8 cellular contexts compared by ENCODE assay signal in the genomic region with DNA sequence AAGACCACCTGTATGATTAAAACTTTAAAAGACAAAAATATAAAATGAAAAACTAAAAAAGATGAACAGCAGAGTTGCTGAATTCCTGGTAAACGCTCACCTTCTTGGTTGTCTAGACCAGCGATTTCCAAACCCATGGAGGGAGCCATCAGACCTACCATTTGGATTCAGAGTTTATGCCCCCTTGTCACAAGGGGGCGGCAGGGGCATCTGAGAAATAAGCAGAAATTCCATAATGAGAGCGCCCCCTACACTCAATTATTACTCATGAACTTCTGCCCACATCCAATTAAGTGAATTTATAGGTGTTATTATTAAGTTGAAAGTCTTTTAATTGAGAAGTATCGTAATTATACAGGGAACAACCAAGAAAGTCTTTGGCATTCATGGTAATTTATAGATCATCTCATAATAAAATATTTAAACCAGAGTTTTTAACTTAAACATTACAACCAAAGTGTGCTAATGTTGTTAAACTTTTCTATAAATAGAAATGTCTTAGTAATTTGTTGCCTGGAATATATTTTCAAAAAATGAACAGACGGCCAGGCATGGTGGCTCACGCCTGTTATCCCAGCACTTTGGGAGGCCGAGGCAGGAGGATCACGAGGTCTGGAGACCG. TPM values are rescaled to one million over a fixed set of nuclear protein-coding genes. Genes with fewer than 3 reads are reported as not detected.
A peak's percentile ranks its signal among the peaks of the same experiment; 100 is the strongest.
DNase-seq lines count a peak whose midpoint lies in the region; ATAC-seq and TF ChIP-seq lines count a peak whose summit lies in the region.

No MANE protein-coding gene starts in this region.

- no TSS peak for BruUV-seq in MCF 10A (replicated peaks; lab: Mats Ljungman, UMichigan)

- H3K4me2 ChIP-seq in parathyroid adenoma (ENCODE audit: low read length) = no peak overlapping the region

- peaks cover 5% of the 10 kb centered on the region for H3K4me1 Mint-ChIP-seq in MCF 10A (ENCODE audit: insufficient read depth, unreplicated experiment)
- peaks cover 9% of the 10 kb centered on the region for H3K4me1 Mint-ChIP-seq in activated CD4-positive, alpha-beta memory T cell treated with anti-CD3 and anti-CD28 coated beads, Interleukin-2, amount 10 ng/mL, durations not matched to agents 7 days and 5 days

- H3K36me3 ChIP-seq in breast epithelium = no peaks in the 10 kb centered on the region
- H3K36me3 ChIP-seq in parathyroid adenoma (ENCODE audit: control insufficient read depth, insufficient read depth, low read length) = no peaks in the 10 kb centered on the region

- H3K4me3 ChIP-seq in breast epithelium = no peak overlapping the region
- no peak overlapping the region for H3K4me3 ChIP-seq in parathyroid adenoma (ENCODE audit: low read depth, low read length)

- H3K4me1 ChIP-seq in breast epithelium (no peaks in the 10 kb centered on the region), parathyroid adenoma (no peaks in the 10 kb centered on the region)

- peaks cover 6% of the 10 kb centered on the region for H3K9me3 Mint-ChIP-seq in MCF 10A (ENCODE audit: unreplicated experiment)
- H3K9me3 Mint-ChIP-seq in activated CD4-positive, alpha-beta memory T cell treated with anti-CD3 and anti-CD28 coated beads, Interleukin-2, amount 10 ng/mL, durations not matched to agents 7 days and 5 days = no peaks in the 10 kb centered on the region

- ATAC-seq in GM21381 (IDR thresholded peaks at IDR 0.05; ENCODE audit: unreplicated experiment) (no peak), HG03196 (IDR thresholded peaks at IDR 0.05; ENCODE audit: unreplicated experiment) (no peak)

- intact Hi-C loops in MCF 10A (cut with micrococcal nuclease) (loop anchor here (1.0 kb wide), 3 partner anchors 214 to 828 kb away; no protein-coding TSS in a partner anchor), breast epithelium (cut with DNase I; ENCODE audit: low total_unique reads) (no loop called here)

- TF ChIP-seq CTCF in MCF 10A (IDR thresholded peaks at IDR 0.05; ENCODE audit: unreplicated experiment) = peak; percentile 85
- TF ChIP-seq CTCF in breast epithelium (IDR thresholded peaks at IDR 0.05) = peak in 1 of 3 donors; percentile 19
- TF ChIP-seq CTCF in parathyroid adenoma (IDR thresholded peaks at IDR 0.05) = peak; percentile 53

- peaks cover 33% of the 10 kb centered on the region for H3K27me3 Mint-ChIP-seq in MCF 10A (ENCODE audit: insufficient read depth, unreplicated experiment)
- peaks cover 31% of the 10 kb centered on the region for H3K27me3 Mint-ChIP-seq in activated CD4-positive, alpha-beta memory T cell treated with anti-CD3 and anti-CD28 coated beads, Interleukin-2, amount 10 ng/mL, durations not matched to agents 7 days and 5 days

- no peak overlapping the region for H3K9ac ChIP-seq in parathyroid adenoma

- DNase-seq in MCF 10A (ENCODE audit: unreplicated experiment) = peak; percentile 87
- no peak for DNase-seq in breast epithelium (ENCODE audit: low spot score in 2 of 2)
- peak; percentile 46 to 70 for DNase-seq in NCI-H526 (lab: John Stamatoyannopoulos, UW)
- DNase-seq in activated CD4-positive, alpha-beta memory T cell treated with anti-CD3 and anti-CD28 coated beads, Interleukin-2, amount 10 ng/mL, durations not matched to agents 7 days and 5 days = peak; percentile 61
- peak; percentile 79 to 80 for DNase-seq in erythroblast (lab: John Stamatoyannopoulos, UW)

- H3K27ac Mint-ChIP-seq in MCF 10A (ENCODE audit: low read depth, unreplicated experiment) = no peak overlapping the region
- no peak overlapping the region for H3K27ac Mint-ChIP-seq in activated CD4-positive, alpha-beta memory T cell treated with anti-CD3 and anti-CD28 coated beads, Interleukin-2, amount 10 ng/mL, durations not matched to agents 7 days and 5 days

- H3K36me3 Mint-ChIP-seq in MCF 10A (ENCODE audit: insufficient read depth, unreplicated experiment) = no peaks in the 10 kb centered on the region
- no peaks in the 10 kb centered on the region for H3K36me3 Mint-ChIP-seq in activated CD4-positive, alpha-beta memory T cell treated with anti-CD3 and anti-CD28 coated beads, Interleukin-2, amount 10 ng/mL, durations not matched to agents 7 days and 5 days (ENCODE audit: low read depth)

- H3K4me3 Mint-ChIP-seq in MCF 10A (ENCODE audit: unreplicated experiment) = no peak overlapping the region
- no peak overlapping the region for H3K4me3 Mint-ChIP-seq in activated CD4-positive, alpha-beta memory T cell treated with anti-CD3 and anti-CD28 coated beads, Interleukin-2, amount 10 ng/mL, durations not matched to agents 7 days and 5 days

- TF ChIP-seq POLR2A in breast epithelium (IDR thresholded peaks at IDR 0.05) = no peak
- no peak for TF ChIP-seq POLR2A in erythroblast (IDR thresholded peaks at IDR 0.05; ENCODE audit: low read length)

- CTCF ChIA-PET in MCF 10A (lab: Yijun Ruan, JAX) = interaction anchor here (2.8 kb wide), 1 partner anchor 12 kb away, joined by 10 read pairs; no protein-coding TSS in a partner anchor
- CTCF ChIA-PET in activated CD4-positive, alpha-beta memory T cell treated with anti-CD3 and anti-CD28 coated beads, Interleukin-2, amount 10 ng/mL, durations not matched to agents 7 days and 5 days (lab: Charles Lee) = interaction anchor here (1.4 kb wide), 1 partner anchor 405 kb away, joined by 3 read pairs; no protein-coding TSS in a partner anchor

- H2AFZ ChIP-seq in parathyroid adenoma = no peak overlapping the region

- H3K27ac ChIP-seq in breast epithelium = no peak overlapping the region
- H3K27ac ChIP-seq in parathyroid adenoma = no peak overlapping the region

- H3K9me3 ChIP-seq in breast epithelium (no peaks in the 10 kb centered on the region), parathyroid adenoma (ENCODE audit: control insufficient read depth, low read length) (no peaks in the 10 kb centered on the region)

- no peaks in the 10 kb centered on the region for H3K79me2 ChIP-seq in parathyroid adenoma

- POLR2A ChIA-PET in MCF 10A (lab: Yijun Ruan, JAX) = no interaction called here
- POLR2A ChIA-PET in activated CD4-positive, alpha-beta memory T cell treated with anti-CD3 and anti-CD28 coated beads, Interleukin-2, amount 10 ng/mL, durations not matched to agents 7 days and 5 days (lab: Charles Lee) = no interaction called here

- H3K27me3 ChIP-seq in breast epithelium (no peaks in the 10 kb centered on the region), parathyroid adenoma (ENCODE audit: control insufficient read depth, insufficient read depth, low read length) (no peaks in the 10 kb centered on the region)

RNA-seq across cellular contexts. Expression of a gene that starts 35.2 kb away (rescaled TPM):
- not detected in 2 replicates for total RNA-seq in MCF 10A (2022)
- not detected for total RNA-seq in breast epithelium
- not detected for total RNA-seq in activated CD4-positive, alpha-beta memory T cell treated with anti-CD3 and anti-CD28 coated beads, Interleukin-2, amount 10 ng/mL, durations not matched to agents 7 days and 5 days

Comparison
In these comparisons a context has a peak if more than half of its experiments do, and no peak if none do; other contexts are left out.
1. DNase-seq: peak in MCF 10A (single experiment), NCI-H526 (2 of 2), activated CD4-positive, alpha-beta memory T cell treated with anti-CD3 and anti-CD28 coated beads, Interleukin-2, amount 10 ng/mL, durations not matched to agents 7 days and 5 days (single experiment) and erythroblast (2 of 2); none in breast epithelium (0 of 2).